6 cellular contexts compared by ENCODE assay signal in genomic region chr4:171746418-171746817, GRCh38.
"Had no signal": no experiment of that assay in that cellular context is flagged by ENCODE, and none has a peak within 500 bp of the region (broad histone marks: within the 10 kb centered on the region; RNA-seq: fewer than 3 reads in every experiment).

No MANE protein-coding gene starts in this region.

- H3K4me2 ChIP-seq: KMS-11 had no signal

- H3K9ac ChIP-seq: KMS-11 had no signal

- DNase-seq: IMR-90, KBM-7, KG1 had no signal

- H3K27ac ChIP-seq: HL-60, KMS-11 had no signal

- H3K4me3 ChIP-seq: K562 had no signal
